ENCODE assay signal across 20 cellular contexts in the genomic region with DNA sequence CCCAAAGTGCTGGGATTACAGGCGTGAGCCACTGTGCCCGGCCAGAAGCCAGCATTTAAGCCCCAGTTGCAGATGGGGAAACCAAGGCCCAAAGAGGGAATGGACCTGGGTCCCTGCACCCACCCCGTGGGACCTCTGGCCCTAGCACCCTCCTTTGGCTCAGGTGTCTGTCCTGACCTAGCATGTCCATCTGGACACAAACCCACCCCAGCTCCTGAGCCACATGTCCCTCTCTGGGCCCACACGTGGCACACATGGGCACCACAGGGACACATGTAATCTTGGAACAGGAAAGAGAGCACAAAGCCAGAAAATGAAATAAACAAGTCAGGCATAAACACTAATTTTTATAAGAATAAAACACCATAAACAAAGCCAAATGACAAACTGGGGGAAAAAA. TPM values are rescaled to one million over a fixed set of nuclear protein-coding genes. Genes with fewer than 3 reads are reported as not detected.
A peak's percentile ranks its signal among the peaks of the same experiment; 100 is the strongest.
DNase-seq lines count a peak whose midpoint lies in the region; ATAC-seq, FAIRE-seq and TF ChIP-seq lines count a peak whose summit lies in the region.
"Had no signal": no experiment of that assay in that cellular context is flagged by ENCODE, and none has a peak within 500 bp of the region (broad histone marks: within the 10 kb centered on the region; RNA-seq: fewer than 3 reads in every experiment).

No MANE protein-coding gene starts in this region.

- in situ Hi-C loops in HepG2 (cut with HindIII; ENCODE audit: extremely low pct_ligation_motif_present, low pct_unique_long_range_greater_than_20kb): no loop called here

- H3K23ac ChIP-seq in neuronal stem cell (ENCODE audit: low read depth, low read length, poor library complexity): peak overlapping the region; percentile 65

- BruUV-seq in HepG2 (replicated peaks; lab: Mats Ljungman, UMichigan): no TSS peak

- H4K91ac ChIP-seq in neuronal stem cell (ENCODE audit: low read depth, low read length, poor library complexity): no peak overlapping the region

- CTCF ChIA-PET in HepG2 (lab: Yijun Ruan, JAX; ENCODE audit: low intra/inter-chr PET ratio, low total read pairs): no interaction called here

- TF ChIP-seq RAD21 in HepG2 (CRISPR knock-in tag; IDR thresholded peaks at IDR 0.05): no peak

- intact Hi-C loops in HepG2 (cut with micrococcal nuclease; ENCODE audit: unreplicated experiment) (no loop called here), right lobe of liver (cut with DNase I) (loop anchor here in 1 of 2 donors (10.0 kb wide), 1 partner anchor 51 kb away; the partner anchor contains the start of gene SUSD2), thyroid gland (cut with DNase I) (no loop called here), cardiac septum (cut with DNase I) (no loop called here)

- H4K20me1 ChIP-seq in HepG2 (ENCODE audit: insufficient read depth, low read length): no peaks in the 10 kb centered on the region

- 62% methylated on average over 4 of the region's 4 CpGs for WGBS in HepG2 (ENCODE audit: low lambda C conversion rate)
- 90% methylated on average over 2 of the region's 4 CpGs for WGBS in right lobe of liver (ENCODE audit: insufficient coverage, low coverage, low lambda C conversion rate, missing lambda C conversion rate)
- no CpG with 5 or more reads among the region's 4 CpGs for WGBS in neuronal stem cell (ENCODE audit: extremely low coverage in 2 of 2, insufficient read length in 2 of 2, insufficient replicate concordance in 1 of 2), 2 donors
- WGBS in thyroid gland, 2 donors: 73 to 89% methylated on average over 3 to 4 of the region's 4 CpGs

- H2AK5ac ChIP-seq in neuronal stem cell (ENCODE audit: low read depth, low read length): no peak overlapping the region

- POLR2A ChIA-PET in HepG2 (lab: Yijun Ruan, JAX): no interaction called here

- H3K4me2 ChIP-seq in HepG2 (ENCODE audit: low read depth, low read length): no peak overlapping the region
- no peak overlapping the region for H3K4me2 ChIP-seq in neuronal stem cell (ENCODE audit: insufficient read depth, low read length, poor library complexity, severe bottlenecking)

- TF ChIP-seq CTCF in HepG2 (CRISPR knock-in tag; IDR thresholded peaks at IDR 0.05): no peak
- TF ChIP-seq CTCF in right lobe of liver (IDR thresholded peaks at IDR 0.05): no peak
- TF ChIP-seq CTCF in thyroid gland (IDR thresholded peaks at IDR 0.05): no peak

- H2BK5ac ChIP-seq in neuronal stem cell (ENCODE audit: low read length): no peak overlapping the region

- no peak overlapping the region for H2BK15ac ChIP-seq in neuronal stem cell (ENCODE audit: low read length)

- no peak overlapping the region for H3K14ac ChIP-seq in neuronal stem cell (ENCODE audit: low read length)

- H3K27ac ChIP-seq in HepG2 (ENCODE audit: extremely low read length, insufficient read depth, low read length): no peak overlapping the region
- H3K27ac ChIP-seq in right lobe of liver: no peak overlapping the region
- no peak overlapping the region for H3K27ac ChIP-seq in neuronal stem cell (replicated peaks; ENCODE audit: low read length)
- peak overlapping the region in 2 of 3 donors; percentile 41 for H3K27ac ChIP-seq in thyroid gland

- no peak overlapping the region for H4K8ac ChIP-seq in neuronal stem cell (ENCODE audit: low read depth, low read length)

- no peak for TF ChIP-seq POLR2A in HepG2 (IDR thresholded peaks at IDR 0.05; ENCODE audit: insufficient read depth in 1 of 2, low read depth in 2 of 2, low read length in 2 of 2)
- no peak for TF ChIP-seq POLR2A in right lobe of liver (IDR thresholded peaks at IDR 0.05)
- TF ChIP-seq POLR2A in thyroid gland (IDR thresholded peaks at IDR 0.05): no peak

- no peak overlapping the region for H3K9ac ChIP-seq in HepG2 (ENCODE audit: insufficient read depth, low read depth, low read length)
- peak overlapping the region; percentile 31 for H3K9ac ChIP-seq in adipocyte (ENCODE audit: low read length)
- H3K9ac ChIP-seq in neuronal stem cell (ENCODE audit: low read depth, low read length, poor library complexity): peak overlapping the region; percentile 21

- DNase-seq in HepG2 (ENCODE audit: low spot score): no peak
- no peak for DNase-seq in right lobe of liver
- no peak for DNase-seq in adipocyte (ENCODE audit: low read depth)
- no peak for DNase-seq in neuronal stem cell (ENCODE audit: low spot score)
- no peak for DNase-seq in thyroid gland
- no peak for DNase-seq in middle frontal gyrus (ENCODE audit: extremely low spot score, low spot score)
- no peak for DNase-seq in cardiac septum (ENCODE audit: low spot score)
- DNase-seq: 8988T; C1 segment of cervical spinal cord; CD4-positive, CD25-positive, alpha-beta regulatory T cell; CD8-positive, alpha-beta memory T cell; COR-L47; GDM1; GOT3 had no signal

- H3K79me2 ChIP-seq in HepG2 (ENCODE audit: insufficient read depth, low read length): no peaks in the 10 kb centered on the region

- H3K27me3 ChIP-seq in HepG2 (ENCODE audit: control insufficient read depth in 1 of 2, insufficient read depth in 2 of 2, low read length in 2 of 2) (no peaks in the 10 kb centered on the region), right lobe of liver (no peaks in the 10 kb centered on the region), adipocyte (replicated peaks; ENCODE audit: control insufficient read depth, insufficient read depth, low read length) (no peaks in the 10 kb centered on the region), neuronal stem cell (ENCODE audit: control insufficient read depth in 3 of 3, insufficient read depth in 3 of 3, low read depth in 1 of 3, low read length in 3 of 3) (no peaks in the 10 kb centered on the region), thyroid gland (no peaks in the 10 kb centered on the region)

- ATAC-seq in HepG2 (no peak), right lobe of liver (no peak), GM18870 (IDR thresholded peaks at IDR 0.05; ENCODE audit: unreplicated experiment) (no peak)
- ATAC-seq: K562 had no signal

- H3K9me3 ChIP-seq in HepG2 (ENCODE audit: low read length): no peaks in the 10 kb centered on the region
- no peaks in the 10 kb centered on the region for H3K9me3 ChIP-seq in right lobe of liver
- no peaks in the 10 kb centered on the region for H3K9me3 ChIP-seq in adipocyte (ENCODE audit: control insufficient read depth, low read length)
- no peaks in the 10 kb centered on the region for H3K9me3 ChIP-seq in neuronal stem cell (replicated peaks in 1 of 2; ENCODE audit: control insufficient read depth in 2 of 2, insufficient read depth in 1 of 2, low read depth in 1 of 2, low read length in 2 of 2)
- H3K9me3 ChIP-seq in thyroid gland: no peaks in the 10 kb centered on the region
- H3K9me3 ChIP-seq: HAP-1 had no signal

- no peak overlapping the region for H3K18ac ChIP-seq in neuronal stem cell (ENCODE audit: low read length)

- no peak overlapping the region for H3K4ac ChIP-seq in neuronal stem cell (ENCODE audit: low read length)

- no peak for FAIRE-seq in HepG2 (lab: Jason Lieb, UNC)
- FAIRE-seq: D721Med, GM19239, K562 had no signal

- H3K36me3 ChIP-seq in HepG2 (replicated peaks in 1 of 2; ENCODE audit: control insufficient read depth in 1 of 2, insufficient read depth in 2 of 2, low read length in 2 of 2) (no peaks in the 10 kb centered on the region), right lobe of liver (no peaks in the 10 kb centered on the region), adipocyte (ENCODE audit: control insufficient read depth, insufficient read depth, low read length, severe bottlenecking) (peaks cover 40% of the 10 kb centered on the region), neuronal stem cell (replicated peaks in 1 of 2; ENCODE audit: control insufficient read depth in 2 of 2, insufficient read depth in 2 of 2, low read length in 2 of 2) (no peaks in the 10 kb centered on the region), thyroid gland (no peaks in the 10 kb centered on the region)
- H3K36me3 ChIP-seq: HAP-1 had no signal

- H2AFZ ChIP-seq in HepG2 (ENCODE audit: low read length) (no peak overlapping the region), neuronal stem cell (ENCODE audit: low read length) (no peak overlapping the region)

- no peak overlapping the region for H2BK120ac ChIP-seq in neuronal stem cell (ENCODE audit: low read depth, low read length)

- H3K4me3 ChIP-seq in HepG2 (replicated peaks in 1 of 3; ENCODE audit: insufficient read depth in 1 of 3, low read depth in 2 of 3, low read length in 3 of 3) (no peak overlapping the region), right lobe of liver (no peak overlapping the region), adipocyte (ENCODE audit: low read length) (no peak overlapping the region), neuronal stem cell (ENCODE audit: low read length in 2 of 2) (no peak overlapping the region), thyroid gland (replicated peaks in 1 of 3) (no peak overlapping the region)
- H3K4me3 ChIP-seq: HAP-1, K562 had no signal

- H2BK12ac ChIP-seq in neuronal stem cell (ENCODE audit: low read length): no peak overlapping the region

- H3K4me1 ChIP-seq in HepG2 (ENCODE audit: insufficient read depth, low read length) (peaks cover 20% of the 10 kb centered on the region), right lobe of liver (no peaks in the 10 kb centered on the region), adipocyte (ENCODE audit: control insufficient read depth, insufficient read depth, low read length) (peaks cover 10% of the 10 kb centered on the region), neuronal stem cell (ENCODE audit: control insufficient read depth in 2 of 2, insufficient read depth in 1 of 2, low read depth in 1 of 2, low read length in 2 of 2) (peaks cover 0 to 2% of the 10 kb centered on the region in 2 donors), thyroid gland (peaks cover 10 to 28% of the 10 kb centered on the region in 2 donors)
- H3K4me1 ChIP-seq: HAP-1 had no signal

- TF ChIP-seq EP300 in HepG2 (IDR thresholded peaks at IDR 0.05; ENCODE audit: low read depth in 2 of 2, low read length in 2 of 2): no peak
- TF ChIP-seq EP300 in HepG2 (CRISPR knock-in tag; IDR thresholded peaks at IDR 0.05; ENCODE audit: borderline replicate concordance): no peak

- H3K79me1 ChIP-seq in neuronal stem cell (ENCODE audit: low read depth, low read length): no peaks in the 10 kb centered on the region

RNA-seq across cellular contexts. Expression of gene GGT5, which starts 9.6 kb away (rescaled TPM):
- 0.35 and 0.69 TPM in 2 replicates for total RNA-seq in HepG2 (2016; rRNA removed; fragmentation: Illumina TruSeq; extraction: Trizol)
- not detected in 2 replicates for total RNA-seq in HepG2 (2016; cell fraction: cytosol; rRNA removed; fragmentation: Illumina TruSeq; extraction: Trizol; ENCODE audit: low read depth)
- 0.15 and 0.56 TPM in 2 replicates for total RNA-seq in HepG2 (2016; cell fraction: insoluble cytoplasmic fraction; rRNA removed; fragmentation: Illumina TruSeq; extraction: Trizol)
- total RNA-seq in HepG2 (2016; cell fraction: membrane; rRNA removed; fragmentation: Illumina TruSeq; extraction: Trizol): 0.15 and 0.17 TPM in 2 replicates
- total RNA-seq in HepG2 (2016; cell fraction: nucleus; rRNA removed; fragmentation: Illumina TruSeq; extraction: Trizol): 0.34 and 0.96 TPM in 2 replicates
- polyA plus RNA-seq in HepG2 (2011; rRNA removed): 2.1 and 3.1 TPM in 2 replicates
- polyA plus RNA-seq in HepG2 (2011; cell fraction: cytosol; rRNA removed): 2.3 and 3.5 TPM in 2 replicates
- 13.6 and 29.0 TPM in 2 replicates for polyA plus RNA-seq in HepG2 (2011; cell fraction: nucleus; rRNA removed)
- polyA plus RNA-seq in HepG2 (2012): 0.55 and 1.0 TPM in 2 replicates
- polyA plus RNA-seq in HepG2 (2016; cell fraction: cytosol; fragmentation: Illumina TruSeq; extraction: Trizol; ENCODE audit: low read depth): 0.11 and 0.16 TPM in 2 replicates
- 0.19 TPM in 1 of 2 replicates, not detected in the other for polyA plus RNA-seq in HepG2 (2016; cell fraction: insoluble cytoplasmic fraction; fragmentation: Illumina TruSeq; extraction: Trizol; ENCODE audit: low read depth)
- 0.35 TPM in 1 of 2 replicates, not detected in the other for polyA plus RNA-seq in HepG2 (2016; cell fraction: membrane; fragmentation: Illumina TruSeq; extraction: Trizol; ENCODE audit: low read depth)
- polyA plus RNA-seq in HepG2 (2016; cell fraction: nucleus; fragmentation: Illumina TruSeq; extraction: Trizol; ENCODE audit: insufficient read depth, low read depth): 2.3 and 3.8 TPM in 2 replicates
- polyA minus RNA-seq in HepG2 (2011; rRNA and poly(A)+ RNA removed; ENCODE audit: low replicate concordance): 0.42 and 7.4 TPM in 2 replicates
- 1.7 and 1.8 TPM in 2 replicates for polyA minus RNA-seq in HepG2 (2011; cell fraction: cytosol; rRNA and poly(A)+ RNA removed)
- polyA minus RNA-seq in HepG2 (2011; cell fraction: nucleus; rRNA and poly(A)+ RNA removed): 2.4 and 3.9 TPM in 2 replicates
- total RNA-seq in right lobe of liver: 10 to 100 TPM in 5 of 6 experiments, 1 to 10 TPM in 1; 8.5 to 34.7 (median 22.0) TPM
- polyA plus RNA-seq in neuronal stem cell (2013, experiment 1 of 2): not detected
- 0.01 TPM for polyA plus RNA-seq in neuronal stem cell (2013, experiment 2 of 2)
- total RNA-seq in thyroid gland: 10 to 100 TPM; 59.0 to 99.3 (median 86.3) TPM
- total RNA-seq in cardiac septum: 12.2 TPM
- total RNA-seq: A673; CD4-positive, CD25-positive, alpha-beta regulatory T cell; CD8-positive, alpha-beta memory T cell had no signal
- polyA plus RNA-seq: CD4-positive, CD25-positive, alpha-beta regulatory T cell; CD8-positive, alpha-beta memory T cell had no signal

RNA-seq across cellular contexts. Expression of gene SPECC1L, which starts 35.3 kb away (rescaled TPM):
- total RNA-seq in HepG2 (2016; rRNA removed; fragmentation: Illumina TruSeq; extraction: Trizol): 30.3 and 40.2 TPM in 2 replicates
- 12.7 and 19.1 TPM in 2 replicates for total RNA-seq in HepG2 (2016; cell fraction: cytosol; rRNA removed; fragmentation: Illumina TruSeq; extraction: Trizol; ENCODE audit: low read depth)
- total RNA-seq in HepG2 (2016; cell fraction: insoluble cytoplasmic fraction; rRNA removed; fragmentation: Illumina TruSeq; extraction: Trizol): 29.7 and 36.7 TPM in 2 replicates
- 23.5 and 24.7 TPM in 2 replicates for total RNA-seq in HepG2 (2016; cell fraction: membrane; rRNA removed; fragmentation: Illumina TruSeq; extraction: Trizol)
- 33.2 and 38.0 TPM in 2 replicates for total RNA-seq in HepG2 (2016; cell fraction: nucleus; rRNA removed; fragmentation: Illumina TruSeq; extraction: Trizol)
- 14.1 and 16.9 TPM in 2 replicates for polyA plus RNA-seq in HepG2 (2011; rRNA removed)
- 12.5 and 14.6 TPM in 2 replicates for polyA plus RNA-seq in HepG2 (2011; cell fraction: cytosol; rRNA removed)
- 19.0 TPM in 2 replicates for polyA plus RNA-seq in HepG2 (2011; cell fraction: nucleus; rRNA removed)
- 20.4 and 20.6 TPM in 2 replicates for polyA plus RNA-seq in HepG2 (2012)
- 1.7 and 1.8 TPM in 2 replicates for polyA plus RNA-seq in HepG2 (2016; cell fraction: cytosol; fragmentation: Illumina TruSeq; extraction: Trizol; ENCODE audit: low read depth)
- 19.1 and 20.8 TPM in 2 replicates for polyA plus RNA-seq in HepG2 (2016; cell fraction: insoluble cytoplasmic fraction; fragmentation: Illumina TruSeq; extraction: Trizol; ENCODE audit: low read depth)
- polyA plus RNA-seq in HepG2 (2016; cell fraction: membrane; fragmentation: Illumina TruSeq; extraction: Trizol; ENCODE audit: low read depth): 5.1 and 5.2 TPM in 2 replicates
- 22.8 and 26.2 TPM in 2 replicates for polyA plus RNA-seq in HepG2 (2016; cell fraction: nucleus; fragmentation: Illumina TruSeq; extraction: Trizol; ENCODE audit: insufficient read depth, low read depth)
- 22.4 and 26.6 TPM in 2 replicates for polyA minus RNA-seq in HepG2 (2011; rRNA and poly(A)+ RNA removed; ENCODE audit: low replicate concordance)
- polyA minus RNA-seq in HepG2 (2011; cell fraction: cytosol; rRNA and poly(A)+ RNA removed): 16.9 and 23.3 TPM in 2 replicates
- 43.5 and 49.4 TPM in 2 replicates for polyA minus RNA-seq in HepG2 (2011; cell fraction: nucleus; rRNA and poly(A)+ RNA removed)
- 10 to 100 TPM; 16.3 to 26.4 (median 24.2) TPM for total RNA-seq in right lobe of liver
- 24.1 TPM for polyA plus RNA-seq in neuronal stem cell (2013, experiment 1 of 2)
- polyA plus RNA-seq in neuronal stem cell (2013, experiment 2 of 2): 26.0 TPM
- 100 to 1,000 TPM in 1 of 4 donors, 10 to 100 TPM in 3; 65.2 to 102 (median 69.2) TPM for total RNA-seq in thyroid gland
- 52.8 TPM for total RNA-seq in cardiac septum

RNA-seq across cellular contexts. Expression of gene SUSD2, which starts 54.0 kb away (rescaled TPM):
- total RNA-seq in HepG2 (2016; rRNA removed; fragmentation: Illumina TruSeq; extraction: Trizol) (0.94 and 2.1 TPM in 2 replicates), right lobe of liver (1 to 10 TPM in 4 of 6 experiments, under 1 TPM in 2; 0.61 to 6.8 (median 2.0) TPM), thyroid gland (10 to 100 TPM in 3 of 4 donors, 1 to 10 TPM in 1; 9.5 to 22.5 (median 15.1) TPM), cardiac septum (3.1 TPM)
- total RNA-seq in HepG2 (2016; cell fraction: cytosol; rRNA removed; fragmentation: Illumina TruSeq; extraction: Trizol; ENCODE audit: low read depth): 0.20 and 0.44 TPM in 2 replicates
- total RNA-seq in HepG2 (2016; cell fraction: insoluble cytoplasmic fraction; rRNA removed; fragmentation: Illumina TruSeq; extraction: Trizol): 0.64 and 2.1 TPM in 2 replicates
- 0.48 and 0.49 TPM in 2 replicates for total RNA-seq in HepG2 (2016; cell fraction: membrane; rRNA removed; fragmentation: Illumina TruSeq; extraction: Trizol)
- total RNA-seq in HepG2 (2016; cell fraction: nucleus; rRNA removed; fragmentation: Illumina TruSeq; extraction: Trizol): 3.6 and 3.8 TPM in 2 replicates
- polyA plus RNA-seq in HepG2 (2011; rRNA removed): 11.0 and 12.7 TPM in 2 replicates
- polyA plus RNA-seq in HepG2 (2011; cell fraction: cytosol; rRNA removed): 3.8 and 6.5 TPM in 2 replicates
- 12.4 and 16.2 TPM in 2 replicates for polyA plus RNA-seq in HepG2 (2011; cell fraction: nucleus; rRNA removed)
- polyA plus RNA-seq in HepG2 (2012): 2.7 and 4.1 TPM in 2 replicates
- 0.27 and 0.36 TPM in 2 replicates for polyA plus RNA-seq in HepG2 (2016; cell fraction: cytosol; fragmentation: Illumina TruSeq; extraction: Trizol; ENCODE audit: low read depth)
- 1.3 and 1.8 TPM in 2 replicates for polyA plus RNA-seq in HepG2 (2016; cell fraction: insoluble cytoplasmic fraction; fragmentation: Illumina TruSeq; extraction: Trizol; ENCODE audit: low read depth)
- 0.41 and 0.74 TPM in 2 replicates for polyA plus RNA-seq in HepG2 (2016; cell fraction: membrane; fragmentation: Illumina TruSeq; extraction: Trizol; ENCODE audit: low read depth)
- polyA plus RNA-seq in HepG2 (2016; cell fraction: nucleus; fragmentation: Illumina TruSeq; extraction: Trizol; ENCODE audit: insufficient read depth, low read depth): 8.0 and 8.7 TPM in 2 replicates
- polyA minus RNA-seq in HepG2 (2011; rRNA and poly(A)+ RNA removed; ENCODE audit: low replicate concordance): 0.77 and 15.6 TPM in 2 replicates
- 5.4 and 6.8 TPM in 2 replicates for polyA minus RNA-seq in HepG2 (2011; cell fraction: cytosol; rRNA and poly(A)+ RNA removed)
- polyA minus RNA-seq in HepG2 (2011; cell fraction: nucleus; rRNA and poly(A)+ RNA removed): 4.4 and 4.6 TPM in 2 replicates
- 0.25 TPM for polyA plus RNA-seq in neuronal stem cell (2013, experiment 1 of 2)
- polyA plus RNA-seq in neuronal stem cell (2013, experiment 2 of 2): 0.18 TPM
- polyA plus RNA-seq: CD8-positive, alpha-beta memory T cell had no signal

Comparison
In these comparisons a context has a peak if more than half of its experiments do, and no peak if none do; other contexts are left out.
1. H3K27ac ChIP-seq: peak in thyroid gland (2 of 3); none in HepG2 (single experiment), right lobe of liver (0 of 3) and neuronal stem cell (single experiment).